ENCODE assay signal across 22 cellular contexts in genomic region chr22:45221201-45221600, GRCh38. TPM values are rescaled to one million over a fixed set of nuclear protein-coding genes. Genes with fewer than 3 reads are reported as not detected.
DNase-seq lines count a peak whose midpoint lies in the region; ATAC-seq, FAIRE-seq and TF ChIP-seq lines count a peak whose summit lies in the region.
"Had no signal": no experiment of that assay in that cellular context is flagged by ENCODE, and none has a peak within 500 bp of the region (broad histone marks: within the 10 kb centered on the region; RNA-seq: fewer than 3 reads in every experiment).

No MANE protein-coding gene starts in this region.

- H3K27me3 Mint-ChIP-seq in natural killer cell (ENCODE audit: low read depth in 2 of 2) (no peaks in the 10 kb centered on the region), memory B cell (no peaks in the 10 kb centered on the region)
- no peaks in the 10 kb centered on the region for H3K27me3 Mint-ChIP-seq in natural killer cell treated with Interleukin-12 subunit alpha and Interleukin-12 subunit beta and Interleukin-15 and Interleukin-18, amount 100 ng/mL, for 72 hours
- no peaks in the 10 kb centered on the region for H3K27me3 Mint-ChIP-seq in activated T-helper 17 cell treated with anti-CD3 and anti-CD28 coated beads, Interleukin-2, amount 50 U/mL, for 72 hours
- H3K27me3 Mint-ChIP-seq in activated CD8-positive, alpha-beta T cell treated with anti-CD3 and anti-CD28 coated beads for 36 hours: no peaks in the 10 kb centered on the region
- H3K27me3 Mint-ChIP-seq: CD4-positive, alpha-beta T cell; IgD-negative memory B cell had no signal

- intact Hi-C loops in natural killer cell (cut with micrococcal nuclease): no loop called here
- intact Hi-C loops in activated CD8-positive, alpha-beta T cell treated with anti-CD3 and anti-CD28 coated beads for 36 hours (cut with micrococcal nuclease): no loop called here
- intact Hi-C loops in left cardiac atrium (cut with DNase I): no loop called here

- FAIRE-seq in urothelium cell line (lab: Jason Lieb, UNC): peak; percentile 13

- POLR2A ChIA-PET in activated CD8-positive, alpha-beta T cell treated with anti-CD3 and anti-CD28 coated beads for 36 hours (lab: Charles Lee): no interaction called here

- H3K27ac Mint-ChIP-seq in natural killer cell (peak overlapping the region; percentile 4 to 56), memory B cell (peak overlapping the region; percentile 4)
- no peak overlapping the region for H3K27ac Mint-ChIP-seq in natural killer cell treated with Interleukin-12 subunit alpha and Interleukin-12 subunit beta and Interleukin-15 and Interleukin-18, amount 100 ng/mL, for 72 hours
- H3K27ac Mint-ChIP-seq in activated T-helper 17 cell treated with anti-CD3 and anti-CD28 coated beads, Interleukin-2, amount 50 U/mL, for 72 hours: peak overlapping the region; percentile 7
- no peak overlapping the region for H3K27ac Mint-ChIP-seq in activated CD8-positive, alpha-beta T cell treated with anti-CD3 and anti-CD28 coated beads for 36 hours
- H3K27ac Mint-ChIP-seq: CD4-positive, alpha-beta T cell had no signal

- CTCF ChIA-PET in activated CD8-positive, alpha-beta T cell treated with anti-CD3 and anti-CD28 coated beads for 36 hours (lab: Charles Lee): interaction anchor here (5.2 kb wide), 1 partner anchor 13 kb away, joined by 25 read pairs; no protein-coding TSS in a partner anchor

- DNase-seq in natural killer cell: no peak
- no peak for DNase-seq in natural killer cell treated with Interleukin-12 subunit alpha and Interleukin-12 subunit beta and Interleukin-15 and Interleukin-18, amount 100 ng/mL, for 72 hours (ENCODE audit: low spot score)
- DNase-seq in memory B cell (ENCODE audit: low spot score in 2 of 2): no peak
- no peak for DNase-seq in urothelium cell line (ENCODE audit: low spot score)
- DNase-seq in activated CD8-positive, alpha-beta T cell treated with anti-CD3 and anti-CD28 coated beads for 36 hours: no peak
- no peak for DNase-seq in left cardiac atrium
- DNase-seq: 8988T; AML-193; CD4-positive, alpha-beta T cell; COR-L47; DMS79 treated with DMSO at 0.1 percent for 48 hours; GM23248; NCI-H1417; NCI-H1694 treated with DMSO at 0.1 percent for 48 hours; NCI-H2081 treated with DMSO at 0.1 percent for 48 hours; NCI-H2171 treated with DMSO at 0.1 percent for 48 hours; NCI-H446; NCI-H526; Right ventricle myocardium superior had no signal

- H3K36me3 Mint-ChIP-seq in natural killer cell (no peaks in the 10 kb centered on the region), memory B cell (peaks cover 2% of the 10 kb centered on the region)
- no peaks in the 10 kb centered on the region for H3K36me3 Mint-ChIP-seq in natural killer cell treated with Interleukin-12 subunit alpha and Interleukin-12 subunit beta and Interleukin-15 and Interleukin-18, amount 100 ng/mL, for 72 hours
- no peaks in the 10 kb centered on the region for H3K36me3 Mint-ChIP-seq in activated T-helper 17 cell treated with anti-CD3 and anti-CD28 coated beads, Interleukin-2, amount 50 U/mL, for 72 hours (ENCODE audit: low read depth)
- no peaks in the 10 kb centered on the region for H3K36me3 Mint-ChIP-seq in activated CD8-positive, alpha-beta T cell treated with anti-CD3 and anti-CD28 coated beads for 36 hours (ENCODE audit: low read depth)
- H3K36me3 Mint-ChIP-seq: IgD-negative memory B cell had no signal

- no peak for TF ChIP-seq CTCF in natural killer cell (IDR thresholded peaks at IDR 0.05)
- TF ChIP-seq CTCF in activated CD8-positive, alpha-beta T cell treated with anti-CD3 and anti-CD28 coated beads for 36 hours (IDR thresholded peaks at IDR 0.05): no peak

- H3K4me1 Mint-ChIP-seq in natural killer cell (peaks cover 10 to 36% of the 10 kb centered on the region in 2 donors), memory B cell (peaks cover 26% of the 10 kb centered on the region)
- peaks cover 15 to 39% of the 10 kb centered on the region in 2 donors for H3K4me1 Mint-ChIP-seq in natural killer cell treated with Interleukin-12 subunit alpha and Interleukin-12 subunit beta and Interleukin-15 and Interleukin-18, amount 100 ng/mL, for 72 hours (ENCODE audit: low read depth in 2 of 2)
- peaks cover 14% of the 10 kb centered on the region for H3K4me1 Mint-ChIP-seq in activated T-helper 17 cell treated with anti-CD3 and anti-CD28 coated beads, Interleukin-2, amount 50 U/mL, for 72 hours
- H3K4me1 Mint-ChIP-seq in activated CD8-positive, alpha-beta T cell treated with anti-CD3 and anti-CD28 coated beads for 36 hours (ENCODE audit: low read depth): peaks cover 26% of the 10 kb centered on the region

- ATAC-seq in natural killer cell: no peak
- no peak for ATAC-seq in natural killer cell treated with Interleukin-12 subunit alpha and Interleukin-12 subunit beta and Interleukin-15 and Interleukin-18, amount 100 ng/mL, for 72 hours
- no peak for ATAC-seq in activated T-helper 17 cell treated with anti-CD3 and anti-CD28 coated beads, Interleukin-2, amount 50 U/mL, for 72 hours (replicated peaks)
- no peak for ATAC-seq in memory B cell (ENCODE audit: low read depth)
- ATAC-seq in activated CD8-positive, alpha-beta T cell treated with anti-CD3 and anti-CD28 coated beads for 36 hours: no peak
- no peak for ATAC-seq in GM19035 (IDR thresholded peaks at IDR 0.05; ENCODE audit: unreplicated experiment)
- ATAC-seq in left cardiac atrium: no peak

- H3K4me3 Mint-ChIP-seq in natural killer cell (no peak overlapping the region), memory B cell (no peak overlapping the region)
- H3K4me3 Mint-ChIP-seq in natural killer cell treated with Interleukin-12 subunit alpha and Interleukin-12 subunit beta and Interleukin-15 and Interleukin-18, amount 100 ng/mL, for 72 hours: no peak overlapping the region
- H3K4me3 Mint-ChIP-seq in activated T-helper 17 cell treated with anti-CD3 and anti-CD28 coated beads, Interleukin-2, amount 50 U/mL, for 72 hours: no peak overlapping the region
- H3K4me3 Mint-ChIP-seq in activated CD8-positive, alpha-beta T cell treated with anti-CD3 and anti-CD28 coated beads for 36 hours: no peak overlapping the region
- H3K4me3 Mint-ChIP-seq: CD4-positive, alpha-beta T cell had no signal

- H3K9me3 Mint-ChIP-seq in natural killer cell (no peaks in the 10 kb centered on the region), memory B cell (no peaks in the 10 kb centered on the region)
- no peaks in the 10 kb centered on the region for H3K9me3 Mint-ChIP-seq in natural killer cell treated with Interleukin-12 subunit alpha and Interleukin-12 subunit beta and Interleukin-15 and Interleukin-18, amount 100 ng/mL, for 72 hours
- H3K9me3 Mint-ChIP-seq in activated T-helper 17 cell treated with anti-CD3 and anti-CD28 coated beads, Interleukin-2, amount 50 U/mL, for 72 hours: no peaks in the 10 kb centered on the region
- no peaks in the 10 kb centered on the region for H3K9me3 Mint-ChIP-seq in activated CD8-positive, alpha-beta T cell treated with anti-CD3 and anti-CD28 coated beads for 36 hours
- H3K9me3 Mint-ChIP-seq: CD4-positive, alpha-beta T cell; IgD-negative memory B cell had no signal

RNA-seq across cellular contexts. Expression of gene KIAA0930, which starts 19.5 kb away (rescaled TPM):
- total RNA-seq in natural killer cell (10 to 100 TPM; 32.6 to 39.1 (median 38.4) TPM), left cardiac atrium (10 to 100 TPM; 25.8 to 38.5 TPM)
- total RNA-seq in natural killer cell treated with Interleukin-12 subunit alpha and Interleukin-12 subunit beta and Interleukin-15 and Interleukin-18, amount 100 ng/mL, for 72 hours: 10 to 100 TPM; 54.1 to 55.2 TPM
- total RNA-seq in activated T-helper 17 cell treated with anti-CD3 and anti-CD28 coated beads, Interleukin-2, amount 50 U/mL, for 72 hours: 10 to 100 TPM in 1 of 2 donors, 1 to 10 TPM in 1; 8.7 to 24.1 TPM
- total RNA-seq in activated CD8-positive, alpha-beta T cell treated with anti-CD3 and anti-CD28 coated beads for 36 hours: 10 to 100 TPM; 38.4 to 40.4 TPM

RNA-seq across cellular contexts. Expression of gene NUP50, which starts 57.5 kb away (rescaled TPM):
- total RNA-seq in natural killer cell (10 to 100 TPM; 63.9 to 99.4 (median 98.6) TPM), left cardiac atrium (10 to 100 TPM; 21.9 to 25.0 TPM)
- total RNA-seq in natural killer cell treated with Interleukin-12 subunit alpha and Interleukin-12 subunit beta and Interleukin-15 and Interleukin-18, amount 100 ng/mL, for 72 hours: 100 to 1,000 TPM; 124 to 185 TPM
- total RNA-seq in activated T-helper 17 cell treated with anti-CD3 and anti-CD28 coated beads, Interleukin-2, amount 50 U/mL, for 72 hours: 100 to 1,000 TPM in 1 of 2 donors, 10 to 100 TPM in 1; 98.4 to 163 TPM
- total RNA-seq in activated CD8-positive, alpha-beta T cell treated with anti-CD3 and anti-CD28 coated beads for 36 hours: 100 to 1,000 TPM; 123 to 133 TPM

Comparison
In these comparisons a context has a peak if more than half of its experiments do, and no peak if none do; other contexts are left out.
1. H3K27ac Mint-ChIP-seq: peak in natural killer cell (2 of 2), activated T-helper 17 cell treated with anti-CD3 and anti-CD28 coated beads, Interleukin-2, amount 50 U/mL, for 72 hours (single experiment) and memory B cell (single experiment); none in natural killer cell treated with Interleukin-12 subunit alpha and Interleukin-12 subunit beta and Interleukin-15 and Interleukin-18, amount 100 ng/mL, for 72 hours (0 of 2) and activated CD8-positive, alpha-beta T cell treated with anti-CD3 and anti-CD28 coated beads for 36 hours (single experiment).